Comparison of ENCODE assay signal across 9 cellular contexts in the genomic region with DNA sequence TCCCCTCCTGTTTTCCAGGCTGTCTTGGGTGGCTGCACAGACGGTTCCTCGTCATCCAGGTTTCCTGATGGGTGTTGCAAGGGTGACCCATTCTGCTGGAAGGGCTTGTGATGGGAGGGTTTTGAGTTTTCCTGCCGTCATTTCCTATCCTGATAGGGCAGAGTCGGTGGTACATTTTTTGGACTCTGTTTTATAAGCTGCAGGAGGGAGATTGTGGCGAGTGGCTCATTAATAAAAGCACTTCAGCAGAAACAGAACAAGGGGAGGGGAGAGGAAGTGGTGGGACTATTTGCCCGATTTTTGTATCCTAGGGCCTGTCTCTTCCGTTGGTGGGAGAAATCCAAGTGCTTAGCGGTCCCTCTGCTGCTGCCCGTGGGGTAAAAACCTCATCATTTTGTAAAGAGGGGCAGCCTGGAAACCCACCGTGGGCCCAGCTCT. TPM values are rescaled to one million over a fixed set of nuclear protein-coding genes. Genes with fewer than 3 reads are reported as not detected.
A peak's percentile ranks its signal among the peaks of the same experiment; 100 is the strongest.
DNase-seq lines count a peak whose midpoint lies in the region; ATAC-seq and TF ChIP-seq lines count a peak whose summit lies in the region.
"Had no signal": no experiment of that assay in that cellular context is flagged by ENCODE, and none has a peak within 500 bp of the region (broad histone marks: within the 10 kb centered on the region; RNA-seq: fewer than 3 reads in every experiment).

No MANE protein-coding gene starts in this region.

- H3K4me3 ChIP-seq in gastrocnemius medialis (no peak overlapping the region), H7 (ENCODE audit: insufficient read depth, low read depth, low read length) (no peak overlapping the region)
- H3K4me3 ChIP-seq: cardiac muscle cell had no signal

- TF ChIP-seq POLR2A in gastrocnemius medialis (IDR thresholded peaks at IDR 0.05) = no peak

- H3K27me3 Mint-ChIP-seq in WTC11 (ENCODE audit: low read depth) (no peaks in the 10 kb centered on the region; the same call in 1 of the 2 replicates), progenitor cell of endocrine pancreas (no peaks in the 10 kb centered on the region)

- peak; percentile 31 for DNase-seq in GM04503 (ENCODE audit: low read depth)
- DNase-seq in WTC11 (ENCODE audit: low spot score) = no peak
- DNase-seq in foreskin keratinocyte = peak in 1 of 2 donors; percentile 64
- no peak for DNase-seq in gastrocnemius medialis
- DNase-seq in activated naive CD4-positive, alpha-beta T cell treated with Interleukin-2 at 50 U/mL for 16 hours = no peak
- DNase-seq in progenitor cell of endocrine pancreas (ENCODE audit: low spot score, unreplicated experiment) = no peak
- DNase-seq in H7 = no peak
- DNase-seq in globus pallidus (ENCODE audit: low spot score) = no peak

- H3K27me3 ChIP-seq in foreskin keratinocyte (no peaks in the 10 kb centered on the region), gastrocnemius medialis (no peaks in the 10 kb centered on the region), H7 (ENCODE audit: control insufficient read depth, insufficient read depth, low read length) (no peaks in the 10 kb centered on the region)
- H3K27me3 ChIP-seq: cardiac muscle cell had no signal

- TF ChIP-seq CTCF in WTC11 (IDR thresholded peaks at IDR 0.05) (no peak), foreskin keratinocyte (conservative IDR thresholded peaks at IDR 0.05) (no peak), gastrocnemius medialis (IDR thresholded peaks at IDR 0.05 in 4 of 5, conservative IDR thresholded peaks at IDR 0.05 in 1 of 5) (no peak), progenitor cell of endocrine pancreas (IDR thresholded peaks at IDR 0.05; ENCODE audit: unreplicated experiment) (no peak)

- no peaks in the 10 kb centered on the region for H3K9me3 Mint-ChIP-seq in WTC11
- H3K9me3 Mint-ChIP-seq in progenitor cell of endocrine pancreas (ENCODE audit: low read depth) = no peaks in the 10 kb centered on the region

- intact Hi-C loops in gastrocnemius medialis (cut with DNase I; ENCODE audit: low total_unique reads) = no loop called here

- in situ Hi-C loops in gastrocnemius medialis (cut with MboI; ENCODE audit: low sequenced_read_pairs in 4 of 4) = no loop called here

- no peaks in the 10 kb centered on the region for H3K9me3 ChIP-seq in gastrocnemius medialis

- H3K36me3 Mint-ChIP-seq in WTC11 (no peaks in the 10 kb centered on the region), progenitor cell of endocrine pancreas (ENCODE audit: insufficient read depth) (no peaks in the 10 kb centered on the region)

- ATAC-seq in WTC11 (no peak), foreskin keratinocyte (no peak), gastrocnemius medialis (peak; percentile 44 to 57)

- POLR2A ChIA-PET in WTC11 (lab: Charles Lee) = no interaction called here

- peaks cover 12% of the 10 kb centered on the region for H3K4me1 Mint-ChIP-seq in WTC11
- peaks cover 1% of the 10 kb centered on the region for H3K4me1 Mint-ChIP-seq in progenitor cell of endocrine pancreas (ENCODE audit: low read depth)

- H3K27ac Mint-ChIP-seq in WTC11 = peak overlapping the region; percentile 62; the same call in 1 of the 2 replicates
- no peak overlapping the region for H3K27ac Mint-ChIP-seq in progenitor cell of endocrine pancreas

- CTCF ChIA-PET in WTC11 (lab: Charles Lee) = interaction anchor here (1.4 to 2.4 kb wide), 2 partner anchors 44 to 91 kb away, joined by 5 to 9 read pairs; no protein-coding TSS in a partner anchor

- no peak overlapping the region for H3K4me3 Mint-ChIP-seq in WTC11
- no peak overlapping the region for H3K4me3 Mint-ChIP-seq in progenitor cell of endocrine pancreas (ENCODE audit: low read depth)

- H3K27ac ChIP-seq in foreskin keratinocyte (peak overlapping the region; percentile 86), gastrocnemius medialis (peak overlapping the region; percentile 41 to 73 (median 59))
- H3K27ac ChIP-seq: cardiac muscle cell had no signal

- H3K36me3 ChIP-seq in gastrocnemius medialis = no peaks in the 10 kb centered on the region
- H3K36me3 ChIP-seq in H7 (replicated peaks; ENCODE audit: control insufficient read depth, insufficient read depth, low read length) = no peaks in the 10 kb centered on the region; the same call in 1 of the 2 replicates
- H3K36me3 ChIP-seq: cardiac muscle cell had no signal

- H3K4me1 ChIP-seq in foreskin keratinocyte = peaks cover 36% of the 10 kb centered on the region
- peaks cover 18% of the 10 kb centered on the region in 2 donors for H3K4me1 ChIP-seq in gastrocnemius medialis

TF ChIP-seq in WTC11, 78 proteins besides CTCF, POLR2A, EP300 and RAD21:
- TF ChIP-seq CREB1 (CRISPR knock-in tag; IDR thresholded peaks at IDR 0.05) = no peak
- TF ChIP-seq, protein P1, sequence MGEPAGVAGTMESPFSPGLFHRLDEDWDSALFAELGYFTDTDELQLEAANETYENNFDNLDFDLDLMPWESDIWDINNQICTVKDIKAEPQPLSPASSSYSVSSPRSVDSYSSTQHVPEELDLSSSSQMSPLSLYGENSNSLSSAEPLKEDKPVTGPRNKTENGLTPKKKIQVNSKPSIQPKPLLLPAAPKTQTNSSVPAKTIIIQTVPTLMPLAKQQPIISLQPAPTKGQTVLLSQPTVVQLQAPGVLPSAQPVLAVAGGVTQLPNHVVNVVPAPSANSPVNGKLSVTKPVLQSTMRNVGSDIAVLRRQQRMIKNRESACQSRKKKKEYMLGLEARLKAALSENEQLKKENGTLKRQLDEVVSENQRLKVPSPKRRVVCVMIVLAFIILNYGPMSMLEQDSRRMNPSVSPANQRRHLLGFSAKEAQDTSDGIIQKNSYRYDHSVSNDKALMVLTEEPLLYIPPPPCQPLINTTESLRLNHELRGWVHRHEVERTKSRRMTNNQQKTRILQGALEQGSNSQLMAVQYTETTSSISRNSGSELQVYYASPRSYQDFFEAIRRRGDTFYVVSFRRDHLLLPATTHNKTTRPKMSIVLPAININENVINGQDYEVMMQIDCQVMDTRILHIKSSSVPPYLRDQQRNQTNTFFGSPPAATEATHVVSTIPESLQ (CRISPR knock-in tag; IDR thresholded peaks at IDR 0.05) = no peak
- TF ChIP-seq, protein P2, sequence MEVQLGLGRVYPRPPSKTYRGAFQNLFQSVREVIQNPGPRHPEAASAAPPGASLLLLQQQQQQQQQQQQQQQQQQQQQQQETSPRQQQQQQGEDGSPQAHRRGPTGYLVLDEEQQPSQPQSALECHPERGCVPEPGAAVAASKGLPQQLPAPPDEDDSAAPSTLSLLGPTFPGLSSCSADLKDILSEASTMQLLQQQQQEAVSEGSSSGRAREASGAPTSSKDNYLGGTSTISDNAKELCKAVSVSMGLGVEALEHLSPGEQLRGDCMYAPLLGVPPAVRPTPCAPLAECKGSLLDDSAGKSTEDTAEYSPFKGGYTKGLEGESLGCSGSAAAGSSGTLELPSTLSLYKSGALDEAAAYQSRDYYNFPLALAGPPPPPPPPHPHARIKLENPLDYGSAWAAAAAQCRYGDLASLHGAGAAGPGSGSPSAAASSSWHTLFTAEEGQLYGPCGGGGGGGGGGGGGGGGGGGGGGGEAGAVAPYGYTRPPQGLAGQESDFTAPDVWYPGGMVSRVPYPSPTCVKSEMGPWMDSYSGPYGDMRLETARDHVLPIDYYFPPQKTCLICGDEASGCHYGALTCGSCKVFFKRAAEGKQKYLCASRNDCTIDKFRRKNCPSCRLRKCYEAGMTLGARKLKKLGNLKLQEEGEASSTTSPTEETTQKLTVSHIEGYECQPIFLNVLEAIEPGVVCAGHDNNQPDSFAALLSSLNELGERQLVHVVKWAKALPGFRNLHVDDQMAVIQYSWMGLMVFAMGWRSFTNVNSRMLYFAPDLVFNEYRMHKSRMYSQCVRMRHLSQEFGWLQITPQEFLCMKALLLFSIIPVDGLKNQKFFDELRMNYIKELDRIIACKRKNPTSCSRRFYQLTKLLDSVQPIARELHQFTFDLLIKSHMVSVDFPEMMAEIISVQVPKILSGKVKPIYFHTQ (CRISPR knock-in tag; IDR thresholded peaks at IDR 0.05) = no peak
- no peak for TF ChIP-seq NFYB (CRISPR knock-in tag; conservative IDR thresholded peaks at IDR 0.05; ENCODE audit: low read depth)

RNA-seq across cellular contexts. Expression of a gene that starts 40.0 kb away (rescaled TPM):
- total RNA-seq in WTC11 (2021) = 21.8 to 27.6 TPM (median 23.9 TPM) in 3 replicates
- 17.9 and 19.2 TPM in 2 replicates for total RNA-seq in foreskin keratinocyte
- 16.2 and 19.0 TPM in 2 replicates for polyA plus RNA-seq in foreskin keratinocyte
- total RNA-seq in gastrocnemius medialis = 1 to 10 TPM; 4.7 to 9.4 (median 7.4) TPM
- 30.4 and 30.9 TPM in 2 replicates for total RNA-seq in progenitor cell of endocrine pancreas
- total RNA-seq in H7 (2014; rRNA removed; shearing (Covaris generic)) = 20.5 and 22.4 TPM in 2 replicates

Comparison
In these comparisons a context has a peak if more than half of its experiments do, and no peak if none do; other contexts are left out.
1. ATAC-seq: peak in gastrocnemius medialis (2 of 2); none in WTC11 (single experiment) and foreskin keratinocyte (single experiment).